1 cellular context compared by ENCODE assay signal in genomic region chr6:11093591-11094410, GRCh38.
TF ChIP-seq lines count a peak whose summit lies in the region.

Gene SMIM13 (plus strand): TSS chr6:11093834. CDS start chr6:11094314, 480 bp downstream.

TF ChIP-seq in GM23338, 12 proteins besides CTCF, POLR2A, EP300 and RAD21 (continued from another document):
- TF ChIP-seq REST (IDR thresholded peaks at IDR 0.05; ENCODE audit: unreplicated experiment), result no peak
- no peak for TF ChIP-seq EZH2phosphoT487 (IDR thresholded peaks at IDR 0.05; ENCODE audit: unreplicated experiment)
- no peak for TF ChIP-seq ZNF114 (CRISPR knock-in tag; IDR thresholded peaks at IDR 0.05)
- no peak for TF ChIP-seq ZNF462 (CRISPR knock-in tag; IDR thresholded peaks at IDR 0.05)
- peak; percentile 88 for TF ChIP-seq ETS1 (IDR thresholded peaks at IDR 0.05)
- no peak for TF ChIP-seq STAT1 (IDR thresholded peaks at IDR 0.05; ENCODE audit: unreplicated experiment)
- no peak for TF ChIP-seq JUNB (IDR thresholded peaks at IDR 0.05; ENCODE audit: unreplicated experiment)
- no peak for TF ChIP-seq ZNF331 (CRISPR knock-in tag; IDR thresholded peaks at IDR 0.05; ENCODE audit: low read depth)
- TF ChIP-seq NANOG (IDR thresholded peaks at IDR 0.05; ENCODE audit: borderline replicate concordance), result no peak
- no peak for TF ChIP-seq EZH2 (IDR thresholded peaks at IDR 0.05; ENCODE audit: low read depth, unreplicated experiment)
TF ChIP-seq in GM23338: peak in this region for 3.
